In genomic region chr3:52238761-52239701, GRCh38 we compare ENCODE assay signal across 8 cellular contexts. TPM values are rescaled to one million over a fixed set of nuclear protein-coding genes. Genes with fewer than 3 reads are reported as not detected.
DNase-seq lines count a peak whose midpoint lies in the region; ATAC-seq and TF ChIP-seq lines count a peak whose summit lies in the region.

Gene TWF2 (minus strand): TSS chr3:52239158. CDS start chr3:52239016, 142 bp downstream.

- H3K4me1 ChIP-seq in CD4-positive, alpha-beta memory T cell (ENCODE audit: insufficient read depth, low read length), result peaks cover 79% of the 10 kb centered on the region
- H3K4me1 ChIP-seq in naive thymus-derived CD4-positive, alpha-beta T cell (ENCODE audit: control insufficient read depth in 2 of 2, insufficient read depth in 2 of 2, low read length in 2 of 2), result peaks cover 59 to 62% of the 10 kb centered on the region in 2 donors

- H3K4me1 Mint-ChIP-seq in CD4-positive, alpha-beta memory T cell, result peaks cover 43 to 92% (median 68%) of the 10 kb centered on the region in 4 donors
- peaks cover 59 to 88% (median 76%) of the 10 kb centered on the region in 7 donors for H3K4me1 Mint-ChIP-seq in naive thymus-derived CD4-positive, alpha-beta T cell
- H3K4me1 Mint-ChIP-seq in stimulated activated naive B cell treated with anti-CD40 and anti-IgM and Interleukin-4, amounts not matched to agents 10 μg/mL and 1 μg/mL and 100 μg/mL, for 72 hours, result peaks cover 50 to 89% of the 10 kb centered on the region in 2 donors

- peak within 1 kb of the TSS; percentile 92 for H3K27ac ChIP-seq in CD4-positive, alpha-beta memory T cell (ENCODE audit: low read depth, low read length)
- H3K27ac ChIP-seq in naive thymus-derived CD4-positive, alpha-beta T cell (ENCODE audit: low read depth, low read length), result peak within 1 kb of the TSS; percentile 95

- H3K4me3 Mint-ChIP-seq in CD4-positive, alpha-beta memory T cell, result peak within 1 kb of the TSS; percentile 93 to 99 (median 98)
- peak within 1 kb of the TSS; percentile 86 to 100 (median 96) for H3K4me3 Mint-ChIP-seq in naive thymus-derived CD4-positive, alpha-beta T cell
- H3K4me3 Mint-ChIP-seq in stimulated activated naive B cell treated with anti-CD40 and anti-IgM and Interleukin-4, amounts not matched to agents 10 μg/mL and 1 μg/mL and 100 μg/mL, for 72 hours, result peak within 1 kb of the TSS; percentile 94

- H3K36me3 Mint-ChIP-seq in CD4-positive, alpha-beta memory T cell, result peaks cover 0 to 20% of the 10 kb centered on the region in 2 donors
- H3K36me3 Mint-ChIP-seq in naive thymus-derived CD4-positive, alpha-beta T cell, result peaks cover 0 to 22% (median 0%) of the 10 kb centered on the region in 5 donors
- H3K36me3 Mint-ChIP-seq in stimulated activated naive B cell treated with anti-CD40 and anti-IgM and Interleukin-4, amounts not matched to agents 10 μg/mL and 1 μg/mL and 100 μg/mL, for 72 hours, result peaks cover 21 to 43% of the 10 kb centered on the region in 2 donors

- POLR2A ChIA-PET in CD4-positive, alpha-beta memory T cell (lab: Charles Lee; ENCODE audit: partially characterized antibody), result interaction anchor here (1.0 to 38.1 kb wide), 18 partner anchors 9 to 209 kb away, joined by 3 to 1950 read pairs (median 10); partner anchors contain the start of genes GLYCTK, PPM1M, TLR9 and WDR82
- POLR2A ChIA-PET in naive thymus-derived CD4-positive, alpha-beta T cell (lab: Charles Lee), result interaction anchor here (0.5 to 46.3 kb wide), 13 partner anchors 12 to 182 kb away, joined by 3 to 1418 read pairs (median 7); partner anchors contain the start of genes DUSP7, GLYCTK, TLR9 and WDR82

- H3K27ac Mint-ChIP-seq in CD4-positive, alpha-beta memory T cell, result peak within 1 kb of the TSS; percentile 82 to 98 (median 95)
- H3K27ac Mint-ChIP-seq in naive thymus-derived CD4-positive, alpha-beta T cell, result peak within 1 kb of the TSS; percentile 83 to 99 (median 97)
- peak within 1 kb of the TSS; percentile 98 for H3K27ac Mint-ChIP-seq in stimulated activated naive B cell treated with anti-CD40 and anti-IgM and Interleukin-4, amounts not matched to agents 10 μg/mL and 1 μg/mL and 100 μg/mL, for 72 hours

- peaks cover 14% of the 10 kb centered on the region for H3K36me3 ChIP-seq in CD4-positive, alpha-beta memory T cell (ENCODE audit: insufficient read depth, low read length)
- peaks cover 0 to 15% (median 5%) of the 10 kb centered on the region in 3 experiments for H3K36me3 ChIP-seq in naive thymus-derived CD4-positive, alpha-beta T cell (ENCODE audit: control insufficient read depth in 2 of 3, insufficient read depth in 3 of 3, low read length in 3 of 3)

- intact Hi-C loops in CD4-positive, alpha-beta memory T cell (cut with micrococcal nuclease), result loop anchor here (1.0 to 2.0 kb wide), 5 partner anchors 14 to 100 kb away; partner anchors contain the start of gene WDR82
- intact Hi-C loops in naive thymus-derived CD4-positive, alpha-beta T cell (cut with micrococcal nuclease), result loop anchor here (1.0 to 2.0 kb wide), 9 partner anchors 8 to 182 kb away; partner anchors contain the start of genes WDR82 (in 2 of the 2), DNAH1 (in 1 of the 2) and GLYCTK (in 1 of the 2)

- H3K9me3 Mint-ChIP-seq in CD4-positive, alpha-beta memory T cell, result no peaks in the 10 kb centered on the region
- H3K9me3 Mint-ChIP-seq in naive thymus-derived CD4-positive, alpha-beta T cell, result peaks cover 0 to 6% (median 0%) of the 10 kb centered on the region in 11 donors
- H3K9me3 Mint-ChIP-seq in stimulated activated naive B cell treated with anti-CD40 and anti-IgM and Interleukin-4, amounts not matched to agents 10 μg/mL and 1 μg/mL and 100 μg/mL, for 72 hours, result peaks cover 0 to 1% of the 10 kb centered on the region in 2 donors

- H3K27me3 ChIP-seq in CD4-positive, alpha-beta memory T cell (ENCODE audit: insufficient read depth, low read length), result no peaks in the 10 kb centered on the region
- H3K27me3 ChIP-seq in naive thymus-derived CD4-positive, alpha-beta T cell (ENCODE audit: control insufficient read depth in 2 of 2, insufficient read depth in 2 of 2, low read length in 2 of 2), result no peaks in the 10 kb centered on the region

- peak within 1 kb of the TSS; percentile 83 to 93 for H3K4me3 ChIP-seq in CD4-positive, alpha-beta memory T cell (ENCODE audit: low read length in 2 of 2)
- H3K4me3 ChIP-seq in naive thymus-derived CD4-positive, alpha-beta T cell (ENCODE audit: low read length), result peak within 1 kb of the TSS; percentile 92

- H3K27me3 Mint-ChIP-seq in CD4-positive, alpha-beta memory T cell, result no peaks in the 10 kb centered on the region
- no peaks in the 10 kb centered on the region for H3K27me3 Mint-ChIP-seq in naive thymus-derived CD4-positive, alpha-beta T cell
- H3K27me3 Mint-ChIP-seq in stimulated activated naive B cell treated with anti-CD40 and anti-IgM and Interleukin-4, amounts not matched to agents 10 μg/mL and 1 μg/mL and 100 μg/mL, for 72 hours, result no peaks in the 10 kb centered on the region

- DNase-seq in CD4-positive, alpha-beta memory T cell, result peak; percentile 88 to 93 (median 89)
- DNase-seq in activated T-helper 1 cell treated with Interleukin-2 at 50 U/mL for 16 hours (ENCODE audit: low read depth) (peak; percentile 81), fibroblast of gingiva (ENCODE audit: low read depth) (peak; percentile 69)
- peak; percentile 87 to 96 (median 91) for DNase-seq in naive thymus-derived CD4-positive, alpha-beta T cell
- DNase-seq in stimulated activated naive B cell treated with anti-CD40 and anti-IgM and Interleukin-4, amounts not matched to agents 10 μg/mL and 1 μg/mL and 100 μg/mL, for 72 hours, result peak; percentile 84

- ATAC-seq in GM19372 (IDR thresholded peaks at IDR 0.05; ENCODE audit: low read depth, unreplicated experiment) (peak; percentile 73), HG03521 (IDR thresholded peaks at IDR 0.05; ENCODE audit: unreplicated experiment) (peak; percentile 82)
- ATAC-seq in naive thymus-derived CD4-positive, alpha-beta T cell, result peak; percentile 91
- peak; percentile 75 to 85 for ATAC-seq in stimulated activated naive B cell treated with anti-CD40 and anti-IgM and Interleukin-4, amounts not matched to agents 10 μg/mL and 1 μg/mL and 100 μg/mL, for 72 hours (replicated peaks)

- CTCF ChIA-PET in CD4-positive, alpha-beta memory T cell (lab: Charles Lee; ENCODE audit: partially characterized antibody), result interaction anchor here (0.7 to 31.1 kb wide), 9 partner anchors 8 to 218 kb away, joined by 3 to 684 read pairs (median 9); partner anchors contain the start of genes GLYCTK, TLR9 and WDR82
- CTCF ChIA-PET in naive thymus-derived CD4-positive, alpha-beta T cell (lab: Charles Lee), result interaction anchor here (0.7 to 11.1 kb wide), 8 partner anchors 10 to 182 kb away, joined by 3 to 126 read pairs (median 6); partner anchors contain the start of genes TLR9 and WDR82

- no peaks in the 10 kb centered on the region for H3K9me3 ChIP-seq in CD4-positive, alpha-beta memory T cell (ENCODE audit: control insufficient read depth in 1 of 2, low read length in 2 of 2)
- H3K9me3 ChIP-seq in naive thymus-derived CD4-positive, alpha-beta T cell (ENCODE audit: control insufficient read depth in 2 of 3, low read length in 3 of 3), result no peaks in the 10 kb centered on the region

TF ChIP-seq in PFSK-1, 5 proteins besides CTCF, POLR2A, EP300 and RAD21:
- no peak for TF ChIP-seq REST (IDR thresholded peaks at IDR 0.05; ENCODE audit: insufficient read depth in 1 of 2, low read depth in 2 of 2, low read length in 2 of 2)
- 0 out of 2 replicates have a peak, but pooled peaks have one; percentile 45 for TF ChIP-seq SIN3A (IDR thresholded peaks at IDR 0.05; ENCODE audit: borderline replicate concordance, insufficient read depth, low read length)
- TF ChIP-seq POLR2AphosphoS5 (IDR thresholded peaks at IDR 0.05; ENCODE audit: low read depth, low read length), result peak; percentile 72

RNA-seq across cellular contexts. Expression of gene TWF2, which starts in this region (rescaled TPM):
- total RNA-seq in CD4-positive, alpha-beta memory T cell, result 10 to 100 TPM; 69.3 to 76.1 TPM
- polyA plus RNA-seq in CD4-positive, alpha-beta memory T cell, result 100 to 1,000 TPM; 122 to 124 TPM
- polyA plus RNA-seq in PFSK-1 (2012; ENCODE audit: insufficient read length, low read depth), result 245 TPM
- total RNA-seq in naive thymus-derived CD4-positive, alpha-beta T cell, result 100 to 1,000 TPM in 1 of 5 experiments, 10 to 100 TPM in 4; 38.7 to 110 (median 63.7) TPM
- polyA plus RNA-seq in naive thymus-derived CD4-positive, alpha-beta T cell, result 100 to 1,000 TPM; 104 to 147 TPM

Comparison
In these comparisons a context has a peak if more than half of its experiments do, and no peak if none do; other contexts are left out.
1. Peak in every context shown above with its lines: DNase-seq, ATAC-seq, H3K4me3 ChIP-seq and H3K27ac ChIP-seq.